1 cellular context compared by ENCODE assay signal in the genomic region with DNA sequence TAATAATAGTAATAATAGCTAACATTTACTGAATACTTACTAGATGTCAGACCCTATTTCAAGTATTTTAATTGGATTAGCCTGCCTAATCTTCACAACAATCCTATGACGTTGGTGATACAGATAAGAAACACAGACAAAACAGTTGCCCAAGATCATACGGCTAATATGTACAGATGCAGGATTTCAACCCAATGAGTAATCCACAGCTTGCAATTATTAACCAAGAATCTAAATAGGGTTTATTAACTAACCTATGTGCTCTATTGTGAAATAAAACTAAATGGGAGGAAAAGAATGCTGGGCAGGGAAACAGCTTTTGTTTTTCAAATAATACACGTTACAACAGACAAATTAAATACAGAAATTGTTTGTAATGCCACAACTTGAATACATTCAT.
TF ChIP-seq lines count a peak whose summit lies in the region.

No MANE protein-coding gene starts in this region.

TF ChIP-seq in IMR-90, 13 proteins besides CTCF, POLR2A, EP300 and RAD21:
- no peak for TF ChIP-seq RCOR1 (IDR thresholded peaks at IDR 0.05; ENCODE audit: insufficient replicate concordance, low read length)
- TF ChIP-seq, protein P1, sequence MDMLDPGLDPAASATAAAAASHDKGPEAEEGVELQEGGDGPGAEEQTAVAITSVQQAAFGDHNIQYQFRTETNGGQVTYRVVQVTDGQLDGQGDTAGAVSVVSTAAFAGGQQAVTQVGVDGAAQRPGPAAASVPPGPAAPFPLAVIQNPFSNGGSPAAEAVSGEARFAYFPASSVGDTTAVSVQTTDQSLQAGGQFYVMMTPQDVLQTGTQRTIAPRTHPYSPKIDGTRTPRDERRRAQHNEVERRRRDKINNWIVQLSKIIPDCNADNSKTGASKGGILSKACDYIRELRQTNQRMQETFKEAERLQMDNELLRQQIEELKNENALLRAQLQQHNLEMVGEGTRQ (IDR thresholded peaks at IDR 0.05; ENCODE audit: low read depth, low read length), result no peak
- TF ChIP-seq BHLHE40 (IDR thresholded peaks at IDR 0.05; ENCODE audit: low read depth, low read length), result no peak
- TF ChIP-seq, protein P2, sequence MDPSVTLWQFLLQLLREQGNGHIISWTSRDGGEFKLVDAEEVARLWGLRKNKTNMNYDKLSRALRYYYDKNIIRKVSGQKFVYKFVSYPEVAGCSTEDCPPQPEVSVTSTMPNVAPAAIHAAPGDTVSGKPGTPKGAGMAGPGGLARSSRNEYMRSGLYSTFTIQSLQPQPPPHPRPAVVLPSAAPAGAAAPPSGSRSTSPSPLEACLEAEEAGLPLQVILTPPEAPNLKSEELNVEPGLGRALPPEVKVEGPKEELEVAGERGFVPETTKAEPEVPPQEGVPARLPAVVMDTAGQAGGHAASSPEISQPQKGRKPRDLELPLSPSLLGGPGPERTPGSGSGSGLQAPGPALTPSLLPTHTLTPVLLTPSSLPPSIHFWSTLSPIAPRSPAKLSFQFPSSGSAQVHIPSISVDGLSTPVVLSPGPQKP (IDR thresholded peaks at IDR 0.05; ENCODE audit: borderline replicate concordance, low read depth, low read length), result no peak
- TF ChIP-seq RFX5 (IDR thresholded peaks at IDR 0.05; ENCODE audit: low read depth, low read length), result no peak
- peak; percentile 75 for TF ChIP-seq FOS (IDR thresholded peaks at IDR 0.05; ENCODE audit: low read depth, low read length)
- no peak for TF ChIP-seq NFE2L2 (IDR thresholded peaks at IDR 0.05; ENCODE audit: low read depth, low read length)
- no peak for TF ChIP-seq MAFK (IDR thresholded peaks at IDR 0.05; ENCODE audit: low read depth, low read length)
- no peak for TF ChIP-seq MAZ (IDR thresholded peaks at IDR 0.05; ENCODE audit: borderline replicate concordance, low read depth, low read length)
- TF ChIP-seq MXI1 (IDR thresholded peaks at IDR 0.05; ENCODE audit: borderline replicate concordance, low read depth, low read length), result no peak
- peak; percentile 93 for TF ChIP-seq CEBPB (IDR thresholded peaks at IDR 0.05; ENCODE audit: low read depth, low read length)
- TF ChIP-seq CHD1 (IDR thresholded peaks at IDR 0.05; ENCODE audit: low read depth, low read length), result no peak
- TF ChIP-seq SMC3 (IDR thresholded peaks at IDR 0.05; ENCODE audit: low read depth, low read length), result no peak
TF ChIP-seq in IMR-90: peak in this region for 2.
